26 cellular contexts compared by ENCODE assay signal in the genomic region with DNA sequence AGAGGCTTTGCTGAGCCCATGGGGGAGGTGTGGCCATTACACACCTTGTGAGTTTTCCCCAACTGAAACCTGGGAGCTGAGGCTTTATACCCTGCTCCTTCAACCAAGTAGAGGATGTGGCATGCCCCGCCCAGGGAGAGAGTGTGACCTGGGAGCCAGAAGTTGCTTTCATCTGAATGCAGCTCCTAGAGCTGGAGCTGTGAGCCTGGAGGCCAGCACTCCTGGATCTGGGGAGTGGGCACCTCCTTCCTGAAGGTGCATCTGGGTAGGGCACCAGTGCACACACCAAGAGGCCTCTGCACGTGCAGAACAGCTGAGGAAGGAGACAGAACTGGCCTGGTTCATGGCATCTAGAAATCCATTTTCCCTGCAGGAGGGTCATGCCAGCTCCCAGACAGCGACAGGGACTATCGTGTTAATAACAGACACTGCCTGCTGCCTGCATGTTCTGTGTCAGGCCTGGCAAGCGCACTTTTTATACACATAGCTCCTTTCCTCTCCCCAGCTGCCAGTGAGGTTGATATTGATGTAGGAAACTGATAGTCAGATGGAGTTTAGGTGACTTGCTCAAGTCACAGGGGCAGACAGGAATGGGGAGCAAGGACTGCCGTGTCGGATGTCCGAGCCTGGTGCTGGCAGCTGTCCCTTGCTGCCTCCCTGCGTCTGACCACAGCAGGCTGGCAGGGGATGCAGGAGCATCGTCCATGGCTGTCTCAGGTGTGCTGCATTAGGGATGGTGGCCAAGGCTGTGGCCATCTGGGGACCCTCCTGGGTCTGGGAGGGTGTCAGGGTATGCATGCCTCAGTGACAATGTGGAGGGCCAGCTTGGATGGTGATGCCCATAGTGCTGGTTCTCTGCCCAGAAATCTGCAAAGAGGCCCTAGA.
"Had no signal": no experiment of that assay in that cellular context is flagged by ENCODE, and none has a peak within 500 bp of the region (broad histone marks: within the 10 kb centered on the region; RNA-seq: fewer than 3 reads in every experiment).

No MANE protein-coding gene starts in this region.

- H3K4me1 Mint-ChIP-seq: mesothelial cell of epicardium; naive B cell; stimulated activated naive B cell treated with anti-CD40 and anti-IgM and Interleukin-4, amounts not matched to agents 10 μg/mL and 1 μg/mL and 100 μg/mL, for 72 hours had no signal

- H3K36me3 Mint-ChIP-seq: mesothelial cell of epicardium; naive B cell; natural killer cell treated with Interleukin-12 subunit alpha and Interleukin-12 subunit beta and Interleukin-15 and Interleukin-18, amount 100 ng/mL, for 72 hours; stimulated activated naive B cell treated with anti-CD40 and anti-IgM and Interleukin-4, amounts not matched to agents 10 μg/mL and 1 μg/mL and 100 μg/mL, for 72 hours had no signal

- H3K4me3 ChIP-seq: esophagus muscularis mucosa, gastroesophageal sphincter, heart left ventricle, hepatocyte, mucosa of descending colon, ovary, right lobe of liver, thoracic aorta, tibial nerve, upper lobe of left lung, uterus had no signal

- H3K27me3 Mint-ChIP-seq: dendritic cell treated with granulocyte-macrophage colony-stimulating factor and Interleukin-4, amounts not matched to agents 40 ng/mL and 50 ng/mL, for 4 days; natural killer cell treated with Interleukin-12 subunit alpha and Interleukin-12 subunit beta and Interleukin-15 and Interleukin-18, amount 100 ng/mL, for 72 hours; stimulated activated naive B cell treated with anti-CD40 and anti-IgM and Interleukin-4, amounts not matched to agents 10 μg/mL and 1 μg/mL and 100 μg/mL, for 72 hours; stimulated activated naive CD8-positive, alpha-beta T cell treated with anti-CD3 and anti-CD28 coated beads, Interleukin-15, Interleukin-2, amounts not matched to agents 100 ng/mL and 50 ng/mL, for 24 hours had no signal

- H3K9me3 ChIP-seq: esophagus muscularis mucosa, gastroesophageal sphincter, heart left ventricle, mucosa of descending colon, ovary, right lobe of liver, thoracic aorta, tibial nerve, upper lobe of left lung, uterus had no signal

- H3K4me1 ChIP-seq: foreskin keratinocyte, right lobe of liver, upper lobe of left lung, uterus had no signal

- H3K36me3 ChIP-seq: esophagus muscularis mucosa, gastroesophageal sphincter, heart left ventricle, ovary, right lobe of liver, thoracic aorta, tibial nerve, upper lobe of left lung, uterus had no signal

- H3K27me3 ChIP-seq: esophagus muscularis mucosa, foreskin keratinocyte, gastroesophageal sphincter, heart left ventricle, hepatocyte, ovary, right lobe of liver, tibial nerve, upper lobe of left lung, uterus had no signal

- H2AFZ ChIP-seq: hepatocyte had no signal

- H3K4me2 ChIP-seq: hepatocyte had no signal

- H3K79me2 ChIP-seq: hepatocyte had no signal

- ATAC-seq: foreskin keratinocyte; gastroesophageal sphincter; heart left ventricle; left lobe of liver; natural killer cell treated with Interleukin-12 subunit alpha and Interleukin-12 subunit beta and Interleukin-15 and Interleukin-18, amount 100 ng/mL, for 72 hours; stimulated activated naive B cell treated with anti-CD40 and anti-IgM and Interleukin-4, amounts not matched to agents 10 μg/mL and 1 μg/mL and 100 μg/mL, for 72 hours had no signal

- H3K27ac Mint-ChIP-seq: dendritic cell treated with granulocyte-macrophage colony-stimulating factor and Interleukin-4, amounts not matched to agents 40 ng/mL and 50 ng/mL, for 4 days; mesothelial cell of epicardium; naive B cell; stimulated activated naive B cell treated with anti-CD40 and anti-IgM and Interleukin-4, amounts not matched to agents 10 μg/mL and 1 μg/mL and 100 μg/mL, for 72 hours; stimulated activated naive CD8-positive, alpha-beta T cell treated with anti-CD3 and anti-CD28 coated beads, Interleukin-15, Interleukin-2, amounts not matched to agents 100 ng/mL and 50 ng/mL, for 24 hours had no signal

- H3K4me3 Mint-ChIP-seq: dendritic cell treated with granulocyte-macrophage colony-stimulating factor and Interleukin-4, amounts not matched to agents 40 ng/mL and 50 ng/mL, for 4 days; mesothelial cell of epicardium; naive B cell; natural killer cell treated with Interleukin-12 subunit alpha and Interleukin-12 subunit beta and Interleukin-15 and Interleukin-18, amount 100 ng/mL, for 72 hours; neural crest cell; stimulated activated naive B cell treated with anti-CD40 and anti-IgM and Interleukin-4, amounts not matched to agents 10 μg/mL and 1 μg/mL and 100 μg/mL, for 72 hours; stimulated activated naive CD8-positive, alpha-beta T cell treated with anti-CD3 and anti-CD28 coated beads, Interleukin-15, Interleukin-2, amounts not matched to agents 100 ng/mL and 50 ng/mL, for 24 hours had no signal

- H3K9me3 Mint-ChIP-seq: dendritic cell treated with granulocyte-macrophage colony-stimulating factor and Interleukin-4, amounts not matched to agents 40 ng/mL and 50 ng/mL, for 4 days; stimulated activated naive CD8-positive, alpha-beta T cell treated with anti-CD3 and anti-CD28 coated beads, Interleukin-15, Interleukin-2, amounts not matched to agents 100 ng/mL and 50 ng/mL, for 24 hours had no signal

- DNase-seq: effector CD8-positive, alpha-beta T cell; foreskin keratinocyte; heart left ventricle; kidney glomerular epithelial cell; mesenchymal stem cell; mucosa of descending colon; naive B cell; ovary; right lobe of liver; small intestine; stimulated activated CD4-positive, alpha-beta T cell treated with anti-CD3 and anti-CD28 coated beads, Interleukin-15, amount 100 ng/mL, for 24 hours; stimulated activated CD4-positive, alpha-beta T cell treated with anti-CD3 and anti-CD28 coated beads, Interleukin-2, amount 100 ng/mL, for 48 hours; stimulated activated naive B cell treated with anti-CD40 and anti-IgM and Interleukin-4, amounts not matched to agents 10 μg/mL and 1 μg/mL and 100 μg/mL, for 72 hours; upper lobe of left lung; uterus had no signal

- H3K27ac ChIP-seq: foreskin keratinocyte, heart left ventricle, hepatocyte, ovary, right lobe of liver, thoracic aorta, tibial nerve, upper lobe of left lung had no signal
